ENCODE assay signal across 31 cellular contexts in the genomic region with DNA sequence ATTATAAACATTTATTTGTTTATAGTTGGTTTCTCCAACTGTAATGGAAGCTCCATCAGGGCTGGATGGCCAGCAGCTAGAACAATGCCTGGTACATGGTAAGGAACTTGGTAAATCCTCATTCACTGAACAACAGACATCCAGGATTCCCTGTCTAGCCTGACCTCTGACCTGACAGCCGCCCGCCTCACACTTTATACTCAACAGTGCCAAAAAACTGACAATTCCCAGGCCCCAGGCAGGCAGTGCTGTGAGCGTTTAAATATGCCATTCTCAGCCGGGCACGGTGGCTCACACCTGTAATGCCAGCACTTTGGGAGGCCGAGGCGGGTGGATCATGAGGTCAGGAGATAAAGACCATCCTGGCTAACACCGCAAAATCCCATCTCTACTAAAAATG.
"Had no signal": no experiment of that assay in that cellular context is flagged by ENCODE, and none has a peak within 500 bp of the region (broad histone marks: within the 10 kb centered on the region; RNA-seq: fewer than 3 reads in every experiment).

No MANE protein-coding gene starts in this region.

- H2AFZ ChIP-seq: parathyroid adenoma had no signal

- H3K4me3 Mint-ChIP-seq: naive thymus-derived CD8-positive, alpha-beta T cell; natural killer cell treated with Interleukin-12 subunit alpha and Interleukin-12 subunit beta and Interleukin-15 and Interleukin-18, amount 100 ng/mL, for 72 hours; nephron progenitor cell; neural crest cell; stimulated activated memory B cell treated with anti-CD40 and anti-IgM and Interleukin-4, amounts not matched to agents 10 μg/mL and 1 μg/mL and 100 μg/mL, for 72 hours; stimulated activated naive CD8-positive, alpha-beta T cell treated with anti-CD3 and anti-CD28 coated beads, Interleukin-15, amount 100 ng/mL, for 72 hours; type B pancreatic cell had no signal

- H3K9me3 ChIP-seq: neutrophil, ovary, psoas muscle, right lobe of liver, sigmoid colon, suprapubic skin, testis, tibial artery, transverse colon, upper lobe of right lung, uterus had no signal

- H3K9me3 Mint-ChIP-seq: naive thymus-derived CD8-positive, alpha-beta T cell; natural killer cell treated with Interleukin-12 subunit alpha and Interleukin-12 subunit beta and Interleukin-15 and Interleukin-18, amount 100 ng/mL, for 72 hours; stimulated activated memory B cell treated with anti-CD40 and anti-IgM and Interleukin-4, amounts not matched to agents 10 μg/mL and 1 μg/mL and 100 μg/mL, for 72 hours; stimulated activated naive CD8-positive, alpha-beta T cell treated with anti-CD3 and anti-CD28 coated beads, Interleukin-15, amount 100 ng/mL, for 72 hours; type B pancreatic cell had no signal

- H3K4me1 Mint-ChIP-seq: nephron progenitor cell had no signal

- H3K27me3 ChIP-seq: neutrophil, ovary, right lobe of liver, sigmoid colon, suprapubic skin, testis, tibial artery, transverse colon, upper lobe of right lung, uterus had no signal

- H3K4me1 ChIP-seq: parathyroid adenoma, psoas muscle, right lobe of liver, suprapubic skin, testis, transverse colon, upper lobe of right lung, uterus had no signal

- H3K9ac ChIP-seq: parathyroid adenoma had no signal

- DNase-seq: naive thymus-derived CD8-positive, alpha-beta T cell; nephron progenitor cell; nucleus accumbens; ovary; posterior cingulate gyrus; psoas muscle; right cardiac atrium; right lobe of liver; sigmoid colon; small intestine; stimulated activated CD4-positive, alpha-beta T cell treated with anti-CD3 and anti-CD28 coated beads, Interleukin-15, amount 100 ng/mL, for 24 hours; stimulated activated CD4-positive, alpha-beta T cell treated with anti-CD3 and anti-CD28 coated beads, Interleukin-2, amount 100 ng/mL, for 24 hours; stimulated activated CD4-positive, alpha-beta T cell treated with anti-CD3 and anti-CD28 coated beads, Interleukin-2, amount 100 ng/mL, for 48 hours; stimulated activated CD4-positive, alpha-beta T cell treated with anti-CD3 and anti-CD28 coated beads, Interleukin-4, amount 100 ng/mL, for 24 hours; stimulated activated naive CD4-positive, alpha-beta T cell; stimulated activated naive CD8-positive, alpha-beta T cell treated with anti-CD3 and anti-CD28 coated beads, Interleukin-15, amount 100 ng/mL, for 72 hours; stimulated activated naive CD8-positive, alpha-beta T cell treated with anti-CD3 and anti-CD28 coated beads, Interleukin-15, Interleukin-2, amounts not matched to agents 100 U/mL and 50 U/mL, for 24 hours; substantia nigra; testis; tibial artery; transverse colon; upper lobe of right lung; uterus had no signal

- H3K27ac Mint-ChIP-seq: progenitor cell of endocrine pancreas; stimulated activated memory B cell treated with anti-CD40 and anti-IgM and Interleukin-4, amounts not matched to agents 10 μg/mL and 1 μg/mL and 100 μg/mL, for 72 hours; type B pancreatic cell had no signal

- H3K27ac ChIP-seq: neutrophil, ovary, parathyroid adenoma, psoas muscle, right lobe of liver, sigmoid colon, suprapubic skin, testis, tibial artery, transverse colon, upper lobe of right lung, uterus had no signal

- H3K4me3 ChIP-seq: ovary, psoas muscle, right lobe of liver, sigmoid colon, suprapubic skin, testis, tibial artery, transverse colon, upper lobe of right lung, uterus had no signal

- H3K36me3 ChIP-seq: ovary, right lobe of liver, transverse colon, uterus had no signal

- ATAC-seq: naive thymus-derived CD8-positive, alpha-beta T cell; natural killer cell treated with Interleukin-12 subunit alpha and Interleukin-12 subunit beta and Interleukin-15 and Interleukin-18, amount 100 ng/mL, for 72 hours; psoas muscle; right cardiac atrium; right lobe of liver; stimulated activated memory B cell treated with anti-CD40 and anti-IgM and Interleukin-4, amounts not matched to agents 10 μg/mL and 1 μg/mL and 100 μg/mL, for 72 hours; stimulated activated naive CD8-positive, alpha-beta T cell treated with anti-CD3 and anti-CD28 coated beads, Interleukin-15, amount 100 ng/mL, for 72 hours; stimulated activated naive CD8-positive, alpha-beta T cell treated with anti-CD3 and anti-CD28 coated beads, Interleukin-15, Interleukin-2, amounts not matched to agents 100 U/mL and 50 U/mL, for 24 hours; upper lobe of right lung had no signal
